8 cellular contexts compared by ENCODE assay signal in the genomic region with DNA sequence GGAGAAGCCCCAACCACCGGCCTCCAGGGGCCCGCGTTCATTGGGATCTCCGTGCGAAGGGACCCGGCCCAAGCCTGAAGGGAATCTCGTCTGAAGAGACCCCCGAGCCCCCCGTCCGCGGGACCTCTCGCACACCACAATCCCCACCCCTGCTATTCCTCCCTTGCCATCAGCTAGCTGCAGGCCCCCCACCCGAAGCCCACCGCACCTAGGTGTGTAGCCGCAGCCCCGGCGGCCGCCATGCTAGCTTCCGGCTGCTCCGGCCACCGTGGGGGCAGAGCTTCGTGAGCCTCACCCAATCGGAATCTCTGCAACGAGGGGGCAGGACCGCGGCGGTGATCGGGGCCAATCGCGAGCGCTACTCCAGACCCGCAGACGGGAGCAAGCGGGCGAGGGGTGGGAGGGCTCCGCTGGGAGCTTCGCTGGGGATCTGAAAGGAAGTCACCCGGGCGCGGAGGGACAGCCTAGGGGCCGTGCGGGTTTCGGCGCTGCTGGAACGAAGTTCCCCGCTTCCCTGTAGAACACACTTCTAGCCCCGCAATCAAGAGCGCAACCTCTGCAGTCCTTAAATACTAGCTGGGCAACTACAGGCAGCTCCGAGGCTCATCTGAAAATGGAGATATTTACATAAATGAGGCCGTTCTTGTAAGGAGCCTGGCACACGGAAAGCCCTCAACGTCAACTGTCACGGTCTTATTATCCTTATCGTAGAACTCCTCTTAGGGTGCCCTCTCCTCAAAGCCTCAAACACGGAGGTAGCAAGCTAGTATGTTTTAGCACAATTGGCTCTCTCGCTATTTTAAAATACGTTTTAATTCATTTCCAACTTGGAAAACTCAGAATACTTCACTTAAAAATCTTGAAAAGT. TPM values are rescaled to one million over a fixed set of nuclear protein-coding genes. Genes with fewer than 3 reads are reported as not detected.
DNase-seq lines count a peak whose midpoint lies in the region; ATAC-seq, FAIRE-seq and TF ChIP-seq lines count a peak whose summit lies in the region.

A gene (minus strand): TSS at position 270 of the 868 bp plus-strand sequence. CDS start 28 bp downstream, at position 242.

- peak within 1 kb of the TSS; percentile 75 to 85 for H3K27ac ChIP-seq in ascending aorta
- H3K27ac ChIP-seq in right cardiac atrium (ENCODE audit: low read length) = peak within 1 kb of the TSS; percentile 78

- no peak for TF ChIP-seq CTCF in ascending aorta (IDR thresholded peaks at IDR 0.05)

- H3K4me3 ChIP-seq in ascending aorta (peak within 1 kb of the TSS; percentile 91 to 95), right cardiac atrium (ENCODE audit: low read length) (peak within 1 kb of the TSS; percentile 68)

- H3K27me3 ChIP-seq in ascending aorta (no peaks in the 10 kb centered on the region), right cardiac atrium (ENCODE audit: control insufficient read depth, insufficient read depth) (no peaks in the 10 kb centered on the region)

- H3K4me3 Mint-ChIP-seq in T-helper 2 cell treated with Interferon-gamma antibody and Interleukin-4, amounts not matched to agents 5 μg/mL and 100 μg/mL, for 36 hours = peak within 1 kb of the TSS; percentile 95

- no peaks in the 10 kb centered on the region for H3K36me3 ChIP-seq in ascending aorta

- no peak for FAIRE-seq in urothelium cell line (lab: Jason Lieb, UNC)

- H3K9me3 ChIP-seq in ascending aorta (no peaks in the 10 kb centered on the region), right cardiac atrium (ENCODE audit: control insufficient read depth, low read length) (no peaks in the 10 kb centered on the region)

- H3K27ac Mint-ChIP-seq in T-helper 2 cell treated with Interferon-gamma antibody and Interleukin-4, amounts not matched to agents 5 μg/mL and 100 μg/mL, for 36 hours = peak within 1 kb of the TSS; percentile 90

- H3K27me3 Mint-ChIP-seq in T-helper 2 cell treated with Interferon-gamma antibody and Interleukin-4, amounts not matched to agents 5 μg/mL and 100 μg/mL, for 36 hours (ENCODE audit: low read depth) = no peaks in the 10 kb centered on the region

- peaks cover 0 to 23% of the 10 kb centered on the region in 2 donors for H3K4me1 ChIP-seq in ascending aorta
- H3K4me1 ChIP-seq in right cardiac atrium (ENCODE audit: control insufficient read depth, insufficient read depth, low read length) = no peaks in the 10 kb centered on the region

- H3K4me1 Mint-ChIP-seq in T-helper 2 cell treated with Interferon-gamma antibody and Interleukin-4, amounts not matched to agents 5 μg/mL and 100 μg/mL, for 36 hours (ENCODE audit: low read depth) = peaks cover 55% of the 10 kb centered on the region

- peak; percentile 82 for ATAC-seq in GM18498 (IDR thresholded peaks at IDR 0.05; ENCODE audit: unreplicated experiment)
- peak; percentile 84 for ATAC-seq in HG02938 (IDR thresholded peaks at IDR 0.05; ENCODE audit: unreplicated experiment)
- ATAC-seq in right cardiac atrium = peak; percentile 97 to 98

- H3K36me3 Mint-ChIP-seq in T-helper 2 cell treated with Interferon-gamma antibody and Interleukin-4, amounts not matched to agents 5 μg/mL and 100 μg/mL, for 36 hours (ENCODE audit: low read depth) = peaks cover 48% of the 10 kb centered on the region

- WGBS in right cardiac atrium = under 1% methylated on average over 57 of the region's 57 CpGs

- intact Hi-C loops in ascending aorta (cut with DNase I) (loop anchor here (1.0 to 2.0 kb wide), 3 partner anchors 19 to 91 kb away; a partner anchor contains a TSS), right cardiac atrium (cut with DNase I) (no loop called here)

- no peaks in the 10 kb centered on the region for H3K9me3 Mint-ChIP-seq in T-helper 2 cell treated with Interferon-gamma antibody and Interleukin-4, amounts not matched to agents 5 μg/mL and 100 μg/mL, for 36 hours

- peak; percentile 71 for DNase-seq in NCI-H187 treated with DMSO at 0.1 percent for 48 hours (lab: John Stamatoyannopoulos, UW)
- DNase-seq in T-helper 2 cell treated with Interferon-gamma antibody and Interleukin-4, amounts not matched to agents 5 μg/mL and 100 μg/mL, for 36 hours (ENCODE audit: low spot score) = peak; percentile 93
- peak; percentile 79 to 96 for DNase-seq in ascending aorta (ENCODE audit: low spot score in 2 of 2)
- DNase-seq in right cardiac atrium = peak; percentile 96 to 98 (median 98)
- peak; percentile 66 for DNase-seq in pulmonary artery endothelial cell (ENCODE audit: low read depth, low spot score)
- DNase-seq in urothelium cell line (ENCODE audit: low spot score) = peak; percentile 99

RNA-seq across cellular contexts. Expression of the gene that starts here (rescaled TPM):
- total RNA-seq in ascending aorta = 44.6 TPM
- 10 to 100 TPM; 36.4 to 41.8 (median 40.7) TPM for total RNA-seq in right cardiac atrium
- polyA plus RNA-seq in right cardiac atrium = 16.6 TPM
- 56.6 and 57.6 TPM in 2 replicates for total RNA-seq in pulmonary artery endothelial cell

Comparison
In these comparisons a context has a peak if more than half of its experiments do, and no peak if none do; other contexts are left out.
1. Peak in every context shown above with its lines: DNase-seq, ATAC-seq, H3K4me3 ChIP-seq and H3K27ac ChIP-seq.